ENCODE assay signal across 17 cellular contexts in the genomic region with DNA sequence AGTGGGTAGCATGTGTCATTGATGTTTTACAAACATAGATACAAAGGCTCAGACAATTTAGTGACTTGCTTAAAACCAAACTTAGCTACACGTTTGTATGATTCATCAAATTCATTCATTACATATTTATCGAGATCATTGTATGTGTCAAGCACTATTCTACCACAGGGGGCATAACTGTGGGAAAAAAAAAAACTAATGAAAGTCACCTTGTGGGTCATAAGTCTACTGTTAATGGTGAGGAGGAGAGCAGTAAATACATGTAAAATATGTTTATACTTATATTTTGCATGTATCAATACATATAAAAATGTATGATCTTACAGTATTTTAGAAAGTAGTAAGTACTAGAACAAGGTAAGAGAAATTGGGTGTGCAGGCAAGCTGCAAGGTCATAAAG.
"Had no signal": no experiment of that assay in that cellular context is flagged by ENCODE, and none has a peak within 500 bp of the region (broad histone marks: within the 10 kb centered on the region; RNA-seq: fewer than 3 reads in every experiment).

No MANE protein-coding gene starts in this region.

- H3K27me3 ChIP-seq: thyroid gland had no signal

- ATAC-seq: activated CD4-positive, CD25-positive, alpha-beta regulatory T cell treated with anti-CD3 and anti-CD28 coated beads, Interleukin-2, amount 50 U/mL, for 24 hours; activated naive CD8-positive, alpha-beta T cell treated with anti-CD3 and anti-CD28 coated beads, Interleukin-2, amount 50 U/mL, for 24 hours; left lobe of liver; naive thymus-derived CD8-positive, alpha-beta T cell had no signal

- H3K4me3 ChIP-seq: lung, thyroid gland had no signal

- H3K36me3 Mint-ChIP-seq: naive thymus-derived CD8-positive, alpha-beta T cell had no signal

- H3K4me3 Mint-ChIP-seq: activated CD4-positive, alpha-beta memory T cell treated with anti-CD3 and anti-CD28 coated beads, Interleukin-2, amount 10 ng/mL, durations not matched to agents 7 days and 5 days; activated CD4-positive, alpha-beta T cell treated with anti-CD3 and anti-CD28 coated beads, Interleukin-2, amount 10 ng/mL, durations not matched to agents 24 days and 14 days; activated naive CD8-positive, alpha-beta T cell treated with anti-CD3 and anti-CD28 coated beads, Interleukin-2, amount 50 U/mL, for 24 hours; naive thymus-derived CD8-positive, alpha-beta T cell had no signal

- H3K9me3 Mint-ChIP-seq: activated CD4-positive, alpha-beta memory T cell treated with anti-CD3 and anti-CD28 coated beads, Interleukin-2, amount 10 ng/mL, durations not matched to agents 7 days and 5 days; activated CD4-positive, alpha-beta T cell treated with anti-CD3 and anti-CD28 coated beads, Interleukin-2, amount 10 ng/mL, durations not matched to agents 24 days and 14 days; activated naive CD8-positive, alpha-beta T cell treated with anti-CD3 and anti-CD28 coated beads, Interleukin-2, amount 50 U/mL, for 24 hours; naive thymus-derived CD8-positive, alpha-beta T cell had no signal

- H3K27ac ChIP-seq: thyroid gland, VCaP had no signal

- H3K9me3 ChIP-seq: thyroid gland had no signal

- H3K4me1 ChIP-seq: thyroid gland had no signal

- H3K27ac Mint-ChIP-seq: activated CD4-positive, alpha-beta memory T cell treated with anti-CD3 and anti-CD28 coated beads, Interleukin-2, amount 10 ng/mL, durations not matched to agents 7 days and 5 days; activated CD4-positive, alpha-beta T cell treated with anti-CD3 and anti-CD28 coated beads, Interleukin-2, amount 10 ng/mL, durations not matched to agents 24 days and 14 days; activated naive CD8-positive, alpha-beta T cell treated with anti-CD3 and anti-CD28 coated beads, Interleukin-2, amount 50 U/mL, for 24 hours; naive thymus-derived CD8-positive, alpha-beta T cell; progenitor cell of endocrine pancreas had no signal

- H3K36me3 ChIP-seq: thyroid gland had no signal

- H3K4me1 Mint-ChIP-seq: activated CD4-positive, alpha-beta memory T cell treated with anti-CD3 and anti-CD28 coated beads, Interleukin-2, amount 10 ng/mL, durations not matched to agents 7 days and 5 days; activated CD4-positive, alpha-beta T cell treated with anti-CD3 and anti-CD28 coated beads, Interleukin-2, amount 10 ng/mL, durations not matched to agents 24 days and 14 days; activated naive CD8-positive, alpha-beta T cell treated with anti-CD3 and anti-CD28 coated beads, Interleukin-2, amount 50 U/mL, for 24 hours; naive thymus-derived CD8-positive, alpha-beta T cell had no signal

- DNase-seq: activated CD4-positive, alpha-beta memory T cell treated with anti-CD3 and anti-CD28 coated beads, Interleukin-2, amount 10 ng/mL, durations not matched to agents 7 days and 5 days; activated CD4-positive, alpha-beta T cell treated with anti-CD3 and anti-CD28 coated beads, Interleukin-2, amount 10 ng/mL, durations not matched to agents 24 days and 14 days; activated effector memory CD4-positive, alpha-beta T cell treated with anti-CD3 and anti-CD28 coated beads, Interleukin-2, amount 50 U/mL, for 16 hours; activated naive CD4-positive, alpha-beta T cell treated with anti-CD3 and anti-CD28 coated beads, Interleukin-2, amount 50 U/mL, for 16 hours; activated naive CD8-positive, alpha-beta T cell treated with anti-CD3 and anti-CD28 coated beads, Interleukin-2, amount 50 U/mL, for 24 hours; cerebellar nuclear complex; cortex of kidney; foreskin fibroblast; naive thymus-derived CD8-positive, alpha-beta T cell; stimulated activated CD4-positive, alpha-beta T cell treated with anti-CD3 and anti-CD28 coated beads, Interleukin-4, amount 100 ng/mL, for 24 hours; stimulated activated naive CD4-positive, alpha-beta T cell treated with Interleukin-2 at 50 U/mL for 16 hours; thyroid gland had no signal

- H3K27me3 Mint-ChIP-seq: activated CD4-positive, alpha-beta memory T cell treated with anti-CD3 and anti-CD28 coated beads, Interleukin-2, amount 10 ng/mL, durations not matched to agents 7 days and 5 days; activated CD4-positive, alpha-beta T cell treated with anti-CD3 and anti-CD28 coated beads, Interleukin-2, amount 10 ng/mL, durations not matched to agents 24 days and 14 days; activated naive CD8-positive, alpha-beta T cell treated with anti-CD3 and anti-CD28 coated beads, Interleukin-2, amount 50 U/mL, for 24 hours; naive thymus-derived CD8-positive, alpha-beta T cell; progenitor cell of endocrine pancreas had no signal
